1 cellular context compared by ENCODE assay signal in the genomic region with DNA sequence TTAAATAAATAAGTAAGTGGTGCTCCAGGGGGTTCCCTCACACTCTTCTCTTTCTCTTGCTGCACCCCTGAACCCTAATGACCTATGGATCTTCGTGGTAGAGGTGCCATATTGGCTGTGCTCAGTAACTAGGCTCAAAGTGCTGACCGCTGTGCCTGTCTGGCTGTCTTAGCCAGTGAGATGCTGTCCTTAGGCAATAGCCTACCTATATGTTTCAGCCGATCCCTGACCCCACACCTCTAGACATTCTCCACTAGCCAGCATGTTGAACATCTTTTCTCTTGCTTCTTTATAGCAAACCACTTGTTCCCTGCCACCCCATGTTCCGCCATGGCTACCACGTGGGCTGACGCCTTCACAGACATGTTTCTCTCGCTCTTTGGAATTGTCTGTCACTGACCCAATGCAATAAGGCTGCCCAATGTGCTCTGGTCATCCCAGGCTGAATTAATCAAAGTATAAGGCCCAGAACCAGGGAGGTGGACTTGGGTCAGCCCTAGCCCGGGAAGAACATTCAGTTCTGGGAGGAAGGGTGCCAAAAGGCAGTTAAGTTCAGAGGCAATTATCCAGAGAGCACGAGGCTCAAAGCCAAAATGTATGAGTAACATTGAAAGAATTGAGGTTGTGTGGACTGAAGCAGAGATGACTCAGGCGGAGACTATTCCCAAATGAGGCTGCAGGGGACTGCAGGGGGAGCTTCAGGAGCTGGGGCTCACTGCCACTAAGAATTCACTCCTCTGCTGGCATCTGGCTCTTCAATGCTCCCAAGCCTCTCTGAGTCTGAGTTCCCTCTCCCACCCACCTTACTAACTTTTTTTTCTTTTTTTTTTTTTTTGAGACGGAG.
TF ChIP-seq lines count a peak whose summit lies in the region.

No MANE protein-coding gene starts in this region.

TF ChIP-seq in A549, 52 proteins besides CTCF, POLR2A, EP300 and RAD21 (continued from another document):
- TF ChIP-seq, protein P1, sequence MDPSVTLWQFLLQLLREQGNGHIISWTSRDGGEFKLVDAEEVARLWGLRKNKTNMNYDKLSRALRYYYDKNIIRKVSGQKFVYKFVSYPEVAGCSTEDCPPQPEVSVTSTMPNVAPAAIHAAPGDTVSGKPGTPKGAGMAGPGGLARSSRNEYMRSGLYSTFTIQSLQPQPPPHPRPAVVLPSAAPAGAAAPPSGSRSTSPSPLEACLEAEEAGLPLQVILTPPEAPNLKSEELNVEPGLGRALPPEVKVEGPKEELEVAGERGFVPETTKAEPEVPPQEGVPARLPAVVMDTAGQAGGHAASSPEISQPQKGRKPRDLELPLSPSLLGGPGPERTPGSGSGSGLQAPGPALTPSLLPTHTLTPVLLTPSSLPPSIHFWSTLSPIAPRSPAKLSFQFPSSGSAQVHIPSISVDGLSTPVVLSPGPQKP (IDR thresholded peaks at IDR 0.05; ENCODE audit: low read depth, low read length) = no peak
